1 cellular context compared by ENCODE assay signal in the genomic region with DNA sequence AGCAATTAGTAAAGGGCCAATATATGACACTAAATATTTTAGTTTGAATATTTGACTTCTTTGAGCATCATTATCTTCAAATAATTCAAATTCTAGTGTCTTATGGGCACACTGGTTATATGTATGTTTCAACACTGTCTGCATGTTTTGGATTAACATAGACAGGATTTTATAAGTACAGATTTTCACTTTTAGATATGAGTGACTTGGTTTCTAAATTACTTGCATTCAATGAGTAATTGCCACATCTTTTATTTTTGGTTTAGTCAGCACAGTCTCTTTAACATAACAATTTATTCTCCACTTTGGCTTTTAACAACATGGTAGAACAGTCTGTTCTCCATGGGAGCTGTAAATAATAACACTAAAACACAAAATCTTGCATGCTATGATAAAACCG.
TF ChIP-seq lines count a peak whose summit lies in the region.

No MANE protein-coding gene starts in this region.

TF ChIP-seq in H1, 55 proteins besides CTCF, POLR2A, EP300 and RAD21:
- TF ChIP-seq CEBPB (IDR thresholded peaks at IDR 0.05; ENCODE audit: low read depth, low read length): no peak
- TF ChIP-seq, protein P1, sequence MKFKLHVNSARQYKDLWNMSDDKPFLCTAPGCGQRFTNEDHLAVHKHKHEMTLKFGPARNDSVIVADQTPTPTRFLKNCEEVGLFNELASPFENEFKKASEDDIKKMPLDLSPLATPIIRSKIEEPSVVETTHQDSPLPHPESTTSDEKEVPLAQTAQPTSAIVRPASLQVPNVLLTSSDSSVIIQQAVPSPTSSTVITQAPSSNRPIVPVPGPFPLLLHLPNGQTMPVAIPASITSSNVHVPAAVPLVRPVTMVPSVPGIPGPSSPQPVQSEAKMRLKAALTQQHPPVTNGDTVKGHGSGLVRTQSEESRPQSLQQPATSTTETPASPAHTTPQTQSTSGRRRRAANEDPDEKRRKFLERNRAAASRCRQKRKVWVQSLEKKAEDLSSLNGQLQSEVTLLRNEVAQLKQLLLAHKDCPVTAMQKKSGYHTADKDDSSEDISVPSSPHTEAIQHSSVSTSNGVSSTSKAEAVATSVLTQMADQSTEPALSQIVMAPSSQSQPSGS (IDR thresholded peaks at IDR 0.05; ENCODE audit: low read length): no peak
- TF ChIP-seq, protein P2, sequence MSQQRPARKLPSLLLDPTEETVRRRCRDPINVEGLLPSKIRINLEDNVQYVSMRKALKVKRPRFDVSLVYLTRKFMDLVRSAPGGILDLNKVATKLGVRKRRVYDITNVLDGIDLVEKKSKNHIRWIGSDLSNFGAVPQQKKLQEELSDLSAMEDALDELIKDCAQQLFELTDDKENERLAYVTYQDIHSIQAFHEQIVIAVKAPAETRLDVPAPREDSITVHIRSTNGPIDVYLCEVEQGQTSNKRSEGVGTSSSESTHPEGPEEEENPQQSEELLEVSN (IDR thresholded peaks at IDR 0.05): no peak
- no peak for TF ChIP-seq SIRT6 (IDR thresholded peaks at IDR 0.05; ENCODE audit: low read length)
- TF ChIP-seq BCL11A (IDR thresholded peaks at IDR 0.05; ENCODE audit: low read depth in 2 of 2, low read length in 2 of 2): no peak
